In the genomic region with DNA sequence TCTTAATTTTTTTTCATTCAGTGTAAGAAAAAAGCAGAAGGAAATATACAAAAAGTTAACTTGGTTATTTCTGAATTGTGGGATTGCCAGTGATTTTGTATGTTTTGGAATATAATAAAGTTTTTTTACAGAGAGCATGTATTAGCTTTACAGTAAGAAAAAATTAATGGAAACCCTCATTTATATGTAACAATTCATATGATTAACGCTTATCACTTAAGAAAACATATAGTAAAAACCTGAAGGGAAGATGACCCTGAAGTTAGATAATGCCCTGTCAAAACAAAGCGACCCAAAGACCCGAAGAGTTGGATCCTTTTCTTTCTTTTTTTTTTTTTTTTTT, we compare ENCODE assay signal across 30 cellular contexts. TPM values are rescaled to one million over a fixed set of nuclear protein-coding genes. Genes with fewer than 3 reads are reported as not detected.
DNase-seq lines count a peak whose midpoint lies in the region; ATAC-seq, FAIRE-seq and TF ChIP-seq lines count a peak whose summit lies in the region.
"Had no signal": no experiment of that assay in that cellular context is flagged by ENCODE, and none has a peak within 500 bp of the region (broad histone marks: within the 10 kb centered on the region; RNA-seq: fewer than 3 reads in every experiment).

No MANE protein-coding gene starts in this region.

- CTCF ChIA-PET in HEK293T (lab: Yijun Ruan, JAX) (no interaction called here), WTC11 (lab: Charles Lee) (interaction anchor here (0.7 to 2.9 kb wide), 13 partner anchors 10 to 377 kb away, joined by 3 to 17 read pairs (median 4); no protein-coding TSS in a partner anchor), HepG2 (lab: Yijun Ruan, JAX; ENCODE audit: low intra/inter-chr PET ratio, low total read pairs) (no interaction called here)

- TF ChIP-seq CTCF in WTC11 (IDR thresholded peaks at IDR 0.05) (no peak), HepG2 (CRISPR knock-in tag; IDR thresholded peaks at IDR 0.05) (no peak), testis (IDR thresholded peaks at IDR 0.05) (no peak)

- no peak for TF ChIP-seq POLR2A in HepG2 (IDR thresholded peaks at IDR 0.05; ENCODE audit: insufficient read depth in 1 of 2, low read depth in 2 of 2, low read length in 2 of 2)
- no peak for TF ChIP-seq POLR2A in testis (IDR thresholded peaks at IDR 0.05)

- H3K4me3 ChIP-seq in HepG2 (replicated peaks in 1 of 3; ENCODE audit: insufficient read depth in 1 of 3, low read depth in 2 of 3, low read length in 3 of 3) (peak overlapping the region in 2 of 3 experiments; percentile 47 to 67; a peak in 3 of 6 replicates), testis (no peak overlapping the region), SJCRH30 (no peak overlapping the region)
- H3K4me3 ChIP-seq: esophagus muscularis mucosa, heart left ventricle, left ventricle myocardium inferior, ovary, upper lobe of right lung had no signal

- H3K4me3 Mint-ChIP-seq in WTC11, result no peak overlapping the region
- H3K4me3 Mint-ChIP-seq: activated B cell treated with CpG ODN at 0.5 μM for 24 hours; activated CD4-positive, alpha-beta T cell treated with anti-CD3 and anti-CD28 coated beads, Interleukin-2, amount 10 ng/mL, durations not matched to agents 7 days and 5 days; activated naive CD8-positive, alpha-beta T cell treated with anti-CD3 and anti-CD28 coated beads, Interleukin-2, amount 10 ng/mL, durations not matched to agents 7 days and 5 days; CD4-positive, CD25-positive, alpha-beta regulatory T cell; mesothelial cell of epicardium had no signal

- H2AFZ ChIP-seq in HepG2 (ENCODE audit: low read length), result no peak overlapping the region

- H3K9ac ChIP-seq in HepG2 (ENCODE audit: insufficient read depth, low read depth, low read length), result peak overlapping the region; percentile 61

- H3K36me3 ChIP-seq in HepG2 (replicated peaks in 1 of 2; ENCODE audit: control insufficient read depth in 1 of 2, insufficient read depth in 2 of 2, low read length in 2 of 2) (peaks cover 2 to 3% of the 10 kb centered on the region in 2 experiments; a peak in 2 of 5 replicates), testis (ENCODE audit: low read depth, missing control alignments) (no peaks in the 10 kb centered on the region), SJCRH30 (no peaks in the 10 kb centered on the region; the same call in 1 of the 2 replicates)
- H3K36me3 ChIP-seq: left ventricle myocardium inferior, ovary, upper lobe of right lung had no signal

- peaks cover 87% of the 10 kb centered on the region for H3K4me1 Mint-ChIP-seq in WTC11

- in situ Hi-C loops in HepG2 (cut with HindIII; ENCODE audit: extremely low pct_ligation_motif_present, low pct_unique_long_range_greater_than_20kb), result no loop called here

- H3K27ac Mint-ChIP-seq in WTC11, result peak overlapping the region; percentile 97
- H3K27ac Mint-ChIP-seq: activated B cell treated with CpG ODN at 0.5 μM for 24 hours; activated CD4-positive, alpha-beta T cell treated with anti-CD3 and anti-CD28 coated beads, Interleukin-2, amount 10 ng/mL, durations not matched to agents 7 days and 5 days; CD4-positive, CD25-positive, alpha-beta regulatory T cell had no signal

- H3K79me2 ChIP-seq in HepG2 (ENCODE audit: insufficient read depth, low read length), result peaks cover 70% of the 10 kb centered on the region

- ATAC-seq in WTC11, result no peak
- ATAC-seq in HepG2, result no peak
- ATAC-seq in GM21367 (IDR thresholded peaks at IDR 0.05; ENCODE audit: unreplicated experiment), result no peak

- intact Hi-C loops in HepG2 (cut with micrococcal nuclease; ENCODE audit: unreplicated experiment), result loop anchor here (5.0 kb wide), 2 partner anchors 64 to 116 kb away; partner anchors contain the start of gene ARRDC1
- intact Hi-C loops in testis (cut with DNase I; ENCODE audit: low total_unique reads), result no loop called here

- H3K9me3 Mint-ChIP-seq in WTC11, result 0 out of 2 replicates have a peak, but pooled peaks cover 3% of the 10 kb centered on the region
- H3K9me3 Mint-ChIP-seq: activated B cell treated with CpG ODN at 0.5 μM for 24 hours; activated CD4-positive, alpha-beta T cell treated with anti-CD3 and anti-CD28 coated beads, Interleukin-2, amount 10 ng/mL, durations not matched to agents 7 days and 5 days; activated naive CD8-positive, alpha-beta T cell treated with anti-CD3 and anti-CD28 coated beads, Interleukin-2, amount 10 ng/mL, durations not matched to agents 7 days and 5 days; CD4-positive, CD25-positive, alpha-beta regulatory T cell; IgD-negative memory B cell; mesothelial cell of epicardium; naive B cell had no signal

- TF ChIP-seq EP300 in HepG2 (IDR thresholded peaks at IDR 0.05; ENCODE audit: low read depth in 2 of 2, low read length in 2 of 2) (no peak), HepG2 (CRISPR knock-in tag; IDR thresholded peaks at IDR 0.05; ENCODE audit: borderline replicate concordance) (no peak)

- peak overlapping the region; percentile 85 for H3K4me2 ChIP-seq in HepG2 (ENCODE audit: low read depth, low read length)

- H3K36me3 Mint-ChIP-seq in WTC11, result peaks cover 18% of the 10 kb centered on the region

- no peak for FAIRE-seq in HepG2 (lab: Jason Lieb, UNC)
- FAIRE-seq: D721Med, endometrium, H54, keratinocyte had no signal

- H3K4me1 ChIP-seq in HepG2 (ENCODE audit: insufficient read depth, low read length) (peaks cover 56% of the 10 kb centered on the region), testis (peaks cover 79% of the 10 kb centered on the region), SJCRH30 (no peaks in the 10 kb centered on the region)

- DNase-seq in HEK293T (ENCODE audit: extremely low spot score), result no peak
- no peak for DNase-seq in WTC11 (ENCODE audit: low spot score)
- DNase-seq in HepG2 (ENCODE audit: low spot score), result no peak
- DNase-seq in testis, result no peak
- no peak for DNase-seq in SJCRH30
- DNase-seq in NCI-H2029 treated with DMSO at 0.1 percent for 48 hours (lab: John Stamatoyannopoulos, UW), result no peak
- DNase-seq: activated B cell treated with CpG ODN at 0.5 μM for 24 hours; activated CD4-positive, alpha-beta T cell treated with anti-CD3 and anti-CD28 coated beads, Interleukin-2, amount 10 ng/mL, durations not matched to agents 7 days and 5 days; activated naive CD8-positive, alpha-beta T cell treated with anti-CD3 and anti-CD28 coated beads, Interleukin-2, amount 10 ng/mL, durations not matched to agents 7 days and 5 days; CD4-positive, CD25-positive, alpha-beta regulatory T cell; dermis blood vessel endothelial cell; DND-41; naive B cell; NCI-H1048; NCI-H446; NCI-H82; stimulated activated naive CD4-positive, alpha-beta T cell; SW 1271 had no signal

- BruUV-seq in HepG2 (replicated peaks; lab: Mats Ljungman, UMichigan), result no TSS peak

- H3K27ac ChIP-seq in HepG2 (ENCODE audit: extremely low read length, insufficient read depth, low read length) (peak overlapping the region; percentile 95), testis (peak overlapping the region; percentile 8 to 77), SJCRH30 (no peak overlapping the region)
- H3K27ac ChIP-seq: esophagus muscularis mucosa, heart left ventricle, left ventricle myocardium inferior, ovary, upper lobe of right lung had no signal

- H3K27me3 ChIP-seq in HepG2 (ENCODE audit: control insufficient read depth in 1 of 2, insufficient read depth in 2 of 2, low read length in 2 of 2) (no peaks in the 10 kb centered on the region), testis (no peaks in the 10 kb centered on the region), SJCRH30 (no peaks in the 10 kb centered on the region)
- H3K27me3 ChIP-seq: esophagus muscularis mucosa, heart left ventricle, ovary, upper lobe of right lung had no signal

- POLR2A ChIA-PET in HEK293T (lab: Yijun Ruan, JAX) (no interaction called here), WTC11 (lab: Charles Lee) (interaction anchor here (0.7 to 1.7 kb wide), 2 partner anchors 24 to 53 kb away, joined by 3 read pairs; no protein-coding TSS in a partner anchor), HepG2 (lab: Yijun Ruan, JAX) (interaction anchor here (1.2 to 1.6 kb wide), 2 partner anchors 18 to 50 kb away, joined by 3 to 8 read pairs; no protein-coding TSS in a partner anchor)

- H4K20me1 ChIP-seq in HepG2 (ENCODE audit: insufficient read depth, low read length), result peaks cover 9% of the 10 kb centered on the region; the same call in 1 of the 2 replicates

- TF ChIP-seq RAD21 in HepG2 (CRISPR knock-in tag; IDR thresholded peaks at IDR 0.05), result no peak

- 47% methylated on average over 3 of the region's 3 CpGs for WGBS in HepG2 (ENCODE audit: low lambda C conversion rate)
- 38 to 45% methylated on average over 3 of the region's 3 CpGs for WGBS in testis, 2 donors

- H3K27me3 Mint-ChIP-seq in WTC11 (ENCODE audit: low read depth), result no peaks in the 10 kb centered on the region
- H3K27me3 Mint-ChIP-seq: activated B cell treated with CpG ODN at 0.5 μM for 24 hours; activated CD4-positive, alpha-beta T cell treated with anti-CD3 and anti-CD28 coated beads, Interleukin-2, amount 10 ng/mL, durations not matched to agents 7 days and 5 days; activated naive CD8-positive, alpha-beta T cell treated with anti-CD3 and anti-CD28 coated beads, Interleukin-2, amount 10 ng/mL, durations not matched to agents 7 days and 5 days; CD4-positive, CD25-positive, alpha-beta regulatory T cell; IgD-negative memory B cell; naive B cell had no signal

- H3K9me3 ChIP-seq in HepG2 (ENCODE audit: low read length) (no peaks in the 10 kb centered on the region), testis (no peaks in the 10 kb centered on the region), SJCRH30 (replicated peaks) (no peaks in the 10 kb centered on the region)
- H3K9me3 ChIP-seq: esophagus muscularis mucosa, heart left ventricle, left ventricle myocardium inferior, ovary, upper lobe of right lung had no signal

RNA-seq across cellular contexts. Expression of gene EHMT1, which starts 52.4 kb away (rescaled TPM):
- total RNA-seq in WTC11 (2021) (152 to 170 TPM (median 154 TPM) in 3 replicates), HepG2 (2016; rRNA removed; fragmentation: Illumina TruSeq; extraction: Trizol) (19.2 and 23.0 TPM in 2 replicates), testis (100 to 1,000 TPM; 193 to 207 TPM)
- total RNA-seq in HepG2 (2016; cell fraction: cytosol; rRNA removed; fragmentation: Illumina TruSeq; extraction: Trizol; ENCODE audit: low read depth), result 32.6 and 34.0 TPM in 2 replicates
- 15.2 and 25.2 TPM in 2 replicates for total RNA-seq in HepG2 (2016; cell fraction: insoluble cytoplasmic fraction; rRNA removed; fragmentation: Illumina TruSeq; extraction: Trizol)
- 17.9 and 21.2 TPM in 2 replicates for total RNA-seq in HepG2 (2016; cell fraction: membrane; rRNA removed; fragmentation: Illumina TruSeq; extraction: Trizol)
- 21.3 and 28.8 TPM in 2 replicates for total RNA-seq in HepG2 (2016; cell fraction: nucleus; rRNA removed; fragmentation: Illumina TruSeq; extraction: Trizol)
- polyA plus RNA-seq in HepG2 (2011; rRNA removed) (27.1 and 32.7 TPM in 2 replicates), testis (ENCODE audit: insufficient read depth, low read depth, low replicate concordance) (116 TPM)
- 15.3 and 21.9 TPM in 2 replicates for polyA plus RNA-seq in HepG2 (2011; cell fraction: cytosol; rRNA removed)
- 115 and 134 TPM in 2 replicates for polyA plus RNA-seq in HepG2 (2011; cell fraction: nucleus; rRNA removed)
- polyA plus RNA-seq in HepG2 (2012), result 23.7 and 24.3 TPM in 2 replicates
- 2.4 TPM in 2 replicates for polyA plus RNA-seq in HepG2 (2016; cell fraction: cytosol; fragmentation: Illumina TruSeq; extraction: Trizol; ENCODE audit: low read depth)
- polyA plus RNA-seq in HepG2 (2016; cell fraction: insoluble cytoplasmic fraction; fragmentation: Illumina TruSeq; extraction: Trizol; ENCODE audit: low read depth), result 15.9 and 22.8 TPM in 2 replicates
- 6.3 and 6.9 TPM in 2 replicates for polyA plus RNA-seq in HepG2 (2016; cell fraction: membrane; fragmentation: Illumina TruSeq; extraction: Trizol; ENCODE audit: low read depth)
- polyA plus RNA-seq in HepG2 (2016; cell fraction: nucleus; fragmentation: Illumina TruSeq; extraction: Trizol; ENCODE audit: insufficient read depth, low read depth), result 70.5 and 71.6 TPM in 2 replicates
- polyA minus RNA-seq in HepG2 (2011; rRNA and poly(A)+ RNA removed; ENCODE audit: low replicate concordance), result 74.8 and 208 TPM in 2 replicates
- polyA minus RNA-seq in HepG2 (2011; cell fraction: cytosol; rRNA and poly(A)+ RNA removed), result 20.1 and 23.4 TPM in 2 replicates
- 41.9 and 46.2 TPM in 2 replicates for polyA minus RNA-seq in HepG2 (2011; cell fraction: nucleus; rRNA and poly(A)+ RNA removed)
- 77.3 and 79.6 TPM in 2 replicates for total RNA-seq in SJCRH30 (2014; rRNA removed; shearing (Covaris generic))

Comparison
In these comparisons a context has a peak if more than half of its experiments do, and no peak if none do; other contexts are left out.
1. H3K4me3 ChIP-seq: peak in HepG2 (2 of 3); none in testis (0 of 2) and SJCRH30 (single experiment).